ENCODE assay signal across 13 cellular contexts in the genomic region with DNA sequence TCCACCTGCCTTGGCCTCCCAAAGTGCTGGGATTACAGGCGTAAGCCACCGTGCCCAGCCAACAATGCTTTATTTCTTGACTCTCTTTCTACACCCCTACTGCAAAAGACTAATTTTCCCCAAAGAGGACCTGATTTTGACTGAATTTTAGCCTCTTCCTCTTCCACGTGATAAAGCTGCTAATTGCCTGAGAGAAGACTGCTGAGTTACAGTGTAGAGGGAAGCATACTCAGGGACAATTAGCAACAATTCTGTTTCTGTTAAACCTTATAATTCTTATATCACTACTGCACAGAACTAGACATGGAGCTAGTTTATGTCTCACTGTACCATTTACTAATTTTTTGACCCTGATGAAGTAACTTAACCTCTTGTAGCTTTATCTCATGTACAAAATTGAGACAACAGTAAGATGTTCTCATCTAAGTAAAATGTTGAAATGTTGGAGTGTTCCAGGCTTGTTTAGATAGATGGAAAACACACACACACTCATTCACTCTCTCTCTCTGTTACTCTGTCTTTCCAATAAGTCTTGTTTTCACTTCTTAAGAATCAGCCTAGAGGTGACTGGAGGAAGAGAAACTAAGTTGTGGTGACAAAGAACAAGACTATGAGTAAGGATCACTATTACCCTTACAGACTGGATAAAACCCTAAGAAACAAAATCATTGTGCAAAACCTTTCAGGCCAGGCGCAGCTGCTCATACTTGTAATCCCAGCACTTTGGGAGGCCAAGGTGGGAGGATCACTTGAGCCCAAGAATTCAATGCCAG. TPM values are rescaled to one million over a fixed set of nuclear protein-coding genes. Genes with fewer than 3 reads are reported as not detected.
DNase-seq lines count a peak whose midpoint lies in the region; ATAC-seq, FAIRE-seq and TF ChIP-seq lines count a peak whose summit lies in the region.
"Not testable (repeated sequence)": the region's sequence is repeated elsewhere in the genome, so short reads cannot be mapped to it uniquely, and the experiment has no call there.
"Had no signal": no experiment of that assay in that cellular context is flagged by ENCODE, and none has a peak within 500 bp of the region (broad histone marks: within the 10 kb centered on the region; RNA-seq: fewer than 3 reads in every experiment).

No MANE protein-coding gene starts in this region.

- H3K36me3 Mint-ChIP-seq in activated T-cell treated with anti-CD3 and anti-CD28 coated beads, Interleukin-2, amount 50 U/mL, for 4 hours (ENCODE audit: insufficient read depth); stimulated activated effector memory CD8-positive, alpha-beta T cell treated with anti-CD3 and anti-CD28 coated beads, Interleukin-12 subunit alpha, Interleukin-12 subunit beta, amount 100 ng/mL, for 72 hours: not testable (repeated sequence)

- not testable (repeated sequence) for H3K4me3 Mint-ChIP-seq in activated T-cell treated with anti-CD3 and anti-CD28 coated beads, Interleukin-2, amount 50 U/mL, for 4 hours; stimulated activated effector memory CD8-positive, alpha-beta T cell treated with anti-CD3 and anti-CD28 coated beads, Interleukin-12 subunit alpha, Interleukin-12 subunit beta, amount 100 ng/mL, for 72 hours

- ATAC-seq in GM18907 (IDR thresholded peaks at IDR 0.05; ENCODE audit: unreplicated experiment) (peak; percentile 93), GM21381 (IDR thresholded peaks at IDR 0.05; ENCODE audit: unreplicated experiment) (peak; percentile 91), HG02623 (IDR thresholded peaks at IDR 0.05; ENCODE audit: unreplicated experiment) (peak; percentile 87), HG03045 (IDR thresholded peaks at IDR 0.05; ENCODE audit: unreplicated experiment) (peak; percentile 91), HG03442 (IDR thresholded peaks at IDR 0.05; ENCODE audit: unreplicated experiment) (peak; percentile 98)
- ATAC-seq in activated T-cell treated with anti-CD3 and anti-CD28 coated beads, Interleukin-2, amount 50 U/mL, for 4 hours: peak; percentile 96 to 97
- ATAC-seq in stimulated activated effector memory CD8-positive, alpha-beta T cell treated with anti-CD3 and anti-CD28 coated beads, Interleukin-12 subunit alpha, Interleukin-12 subunit beta, amount 100 ng/mL, for 72 hours: peak; percentile 99

- not testable (repeated sequence) for TF ChIP-seq POLR2A in GM12892 (IDR thresholded peaks at IDR 0.05; ENCODE audit: low read depth, low read length)

- not testable (repeated sequence) for H3K9me3 Mint-ChIP-seq in activated T-cell treated with anti-CD3 and anti-CD28 coated beads, Interleukin-2, amount 50 U/mL, for 4 hours; stimulated activated effector memory CD8-positive, alpha-beta T cell treated with anti-CD3 and anti-CD28 coated beads, Interleukin-12 subunit alpha, Interleukin-12 subunit beta, amount 100 ng/mL, for 72 hours

- H3K27ac Mint-ChIP-seq in stimulated activated effector memory CD8-positive, alpha-beta T cell treated with anti-CD3 and anti-CD28 coated beads, Interleukin-12 subunit alpha, Interleukin-12 subunit beta, amount 100 ng/mL, for 72 hours: not testable (repeated sequence)

- not testable (repeated sequence) for H3K27me3 Mint-ChIP-seq in activated T-cell treated with anti-CD3 and anti-CD28 coated beads, Interleukin-2, amount 50 U/mL, for 4 hours (ENCODE audit: low read depth)

- not testable (repeated sequence) for H3K4me1 Mint-ChIP-seq in activated T-cell treated with anti-CD3 and anti-CD28 coated beads, Interleukin-2, amount 50 U/mL, for 4 hours (ENCODE audit: low read depth); stimulated activated effector memory CD8-positive, alpha-beta T cell treated with anti-CD3 and anti-CD28 coated beads, Interleukin-12 subunit alpha, Interleukin-12 subunit beta, amount 100 ng/mL, for 72 hours

- FAIRE-seq in GM12892 (lab: Jason Lieb, UNC): peak; percentile 53

- DNase-seq in GM12892 (ENCODE audit: insufficient read length); activated T-cell treated with anti-CD3 and anti-CD28 coated beads, Interleukin-2, amount 50 U/mL, for 4 hours; stimulated activated effector memory CD8-positive, alpha-beta T cell treated with anti-CD3 and anti-CD28 coated beads, Interleukin-12 subunit alpha, Interleukin-12 subunit beta, amount 100 ng/mL, for 72 hours (ENCODE audit: low spot score in 2 of 2): not testable (repeated sequence)

RNA-seq across cellular contexts. Expression of a gene that starts 10.7 kb away (rescaled TPM):
- polyA plus RNA-seq in GM12892 (2012; ENCODE audit: missing spikeins): not detected
- total RNA-seq in activated T-cell treated with anti-CD3 and anti-CD28 coated beads, Interleukin-2, amount 50 U/mL, for 4 hours: not detected
- total RNA-seq: Caco-2, Daoy, H1, LHCN-M2, PC-3 had no signal
- polyA plus RNA-seq: H1 had no signal
